19 cellular contexts compared by ENCODE assay signal in the genomic region with DNA sequence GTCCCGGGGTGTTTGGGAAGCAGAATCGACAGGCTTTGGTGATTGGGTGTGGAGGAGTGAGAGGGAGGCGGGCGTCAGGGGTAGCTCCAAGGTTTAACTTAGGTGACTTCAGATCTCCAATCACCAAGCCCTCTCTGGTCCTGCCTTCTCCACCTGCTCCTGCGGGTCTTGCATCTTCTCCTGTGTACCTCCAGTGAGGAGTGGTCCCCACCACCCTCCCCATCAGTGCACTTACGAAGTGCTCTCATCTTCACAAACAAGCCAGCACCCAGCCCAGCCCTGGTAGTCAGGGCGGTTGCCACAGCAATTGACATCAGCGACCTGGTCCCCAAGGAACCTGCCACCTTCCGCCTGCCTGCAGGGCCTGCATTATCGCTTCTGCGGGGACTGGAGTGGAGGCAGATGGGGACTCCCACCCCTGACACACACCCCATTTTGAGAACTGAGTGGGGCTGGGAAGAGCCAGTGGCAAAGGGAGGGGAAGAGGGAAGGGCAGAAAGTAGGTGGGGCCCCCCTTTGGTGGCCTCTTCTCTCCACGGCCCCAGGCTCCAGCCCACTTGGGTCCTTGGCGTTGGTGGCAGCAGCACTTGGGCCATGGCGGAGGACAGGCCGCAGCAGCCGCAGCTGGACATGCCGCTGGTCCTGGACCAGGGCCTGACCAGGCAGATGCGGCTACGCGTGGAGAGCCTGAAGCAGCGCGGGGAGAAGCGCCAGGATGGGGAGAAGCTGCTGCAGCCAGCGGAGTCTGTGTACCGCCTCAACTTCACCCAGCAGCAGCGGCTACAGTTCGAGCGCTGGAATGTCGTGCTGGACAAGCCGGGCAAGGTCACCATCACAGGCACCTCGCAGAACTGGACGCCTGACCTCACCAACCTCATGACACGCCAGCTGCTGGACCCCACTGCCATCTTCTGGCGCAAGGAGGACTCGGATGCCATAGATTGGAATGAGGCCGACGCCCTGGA. TPM values are rescaled to one million over a fixed set of nuclear protein-coding genes. Genes with fewer than 3 reads are reported as not detected.
"Had no signal": no experiment of that assay in that cellular context is flagged by ENCODE, and none has a peak within 500 bp of the region (broad histone marks: within the 10 kb centered on the region; RNA-seq: fewer than 3 reads in every experiment).

A gene with protein sequence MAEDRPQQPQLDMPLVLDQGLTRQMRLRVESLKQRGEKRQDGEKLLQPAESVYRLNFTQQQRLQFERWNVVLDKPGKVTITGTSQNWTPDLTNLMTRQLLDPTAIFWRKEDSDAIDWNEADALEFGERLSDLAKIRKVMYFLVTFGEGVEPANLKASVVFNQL (plus strand): TSS at position 595 of the 965 bp plus-strand sequence. CDS start 0 bp downstream, at position 595.

- DNase-seq: activated CD4-positive, alpha-beta T cell treated with anti-CD3 and anti-CD28 coated beads, Interleukin-2, amount 10 ng/mL, durations not matched to agents 7 days and 5 days; activated CD4-positive, CD25-positive, alpha-beta regulatory T cell; activated CD8-positive, alpha-beta memory T cell treated with anti-CD3 and anti-CD28 coated beads for 24 hours; activated naive CD4-positive, alpha-beta T cell treated with anti-CD3 and anti-CD28 coated beads for 36 hours; colonic mucosa; effector CD4-positive, alpha-beta T cell; midbrain; occipital lobe; stimulated activated CD4-positive, alpha-beta T cell treated with anti-CD3 and anti-CD28 coated beads, Interleukin-15, amount 100 ng/mL, for 24 hours; stimulated activated CD4-positive, alpha-beta T cell treated with anti-CD3 and anti-CD28 coated beads, Interleukin-4, amount 100 ng/mL, for 4 hours; tibial artery had no signal

- H3K27ac Mint-ChIP-seq: activated CD4-positive, alpha-beta T cell treated with anti-CD3 and anti-CD28 coated beads, Interleukin-2, amount 10 ng/mL, durations not matched to agents 7 days and 5 days; activated naive CD4-positive, alpha-beta T cell treated with anti-CD3 and anti-CD28 coated beads for 36 hours had no signal

- H3K27me3 Mint-ChIP-seq: activated CD4-positive, alpha-beta T cell treated with anti-CD3 and anti-CD28 coated beads, Interleukin-2, amount 10 ng/mL, durations not matched to agents 7 days and 5 days; naive thymus-derived CD8-positive, alpha-beta T cell had no signal

- H3K4me3 Mint-ChIP-seq: activated CD4-positive, alpha-beta T cell treated with anti-CD3 and anti-CD28 coated beads, Interleukin-2, amount 10 ng/mL, durations not matched to agents 7 days and 5 days; activated naive CD4-positive, alpha-beta T cell treated with anti-CD3 and anti-CD28 coated beads for 36 hours; naive thymus-derived CD8-positive, alpha-beta T cell had no signal

- H3K27me3 ChIP-seq: cardiac muscle cell, colonic mucosa, heart right ventricle, tibial artery had no signal

- FAIRE-seq: frontal cortex, keratinocyte had no signal

- H3K36me3 ChIP-seq: cardiac muscle cell, colonic mucosa had no signal

- H3K27ac ChIP-seq: cardiac muscle cell, colonic mucosa, heart right ventricle, tibial artery had no signal

- H3K9me3 ChIP-seq: colonic mucosa, heart right ventricle, tibial artery had no signal

- H3K4me1 Mint-ChIP-seq: activated CD4-positive, alpha-beta T cell treated with anti-CD3 and anti-CD28 coated beads, Interleukin-2, amount 10 ng/mL, durations not matched to agents 7 days and 5 days; naive thymus-derived CD8-positive, alpha-beta T cell had no signal

- H3K4me3 ChIP-seq: cardiac muscle cell, colonic mucosa, heart right ventricle, tibial artery had no signal

- H3K9me3 Mint-ChIP-seq: activated CD4-positive, alpha-beta T cell treated with anti-CD3 and anti-CD28 coated beads, Interleukin-2, amount 10 ng/mL, durations not matched to agents 7 days and 5 days; activated naive CD4-positive, alpha-beta T cell treated with anti-CD3 and anti-CD28 coated beads for 36 hours; naive thymus-derived CD8-positive, alpha-beta T cell had no signal

RNA-seq across cellular contexts. Expression of the gene that starts here (rescaled TPM):
- total RNA-seq: activated CD4-positive, alpha-beta T cell treated with anti-CD3 and anti-CD28 coated beads, Interleukin-2, amount 10 ng/mL, durations not matched to agents 7 days and 5 days; activated naive CD4-positive, alpha-beta T cell treated with anti-CD3 and anti-CD28 coated beads for 36 hours; cardiac muscle cell; frontal cortex; lower leg skin; occipital lobe; T-helper 1 cell treated with Interleukin-12 subunit alpha and Interleukin-12 subunit beta and Interleukin-4 antibody, amounts not matched to agents 30 ng/mL and 1 ng/mL, for 36 hours had no signal
- polyA plus RNA-seq: cardiac muscle cell; fibroblast of lung; heart right ventricle; keratinocyte; naive thymus-derived CD8-positive, alpha-beta T cell had no signal
